Comparison of ENCODE assay signal across 8 cellular contexts in the genomic region with DNA sequence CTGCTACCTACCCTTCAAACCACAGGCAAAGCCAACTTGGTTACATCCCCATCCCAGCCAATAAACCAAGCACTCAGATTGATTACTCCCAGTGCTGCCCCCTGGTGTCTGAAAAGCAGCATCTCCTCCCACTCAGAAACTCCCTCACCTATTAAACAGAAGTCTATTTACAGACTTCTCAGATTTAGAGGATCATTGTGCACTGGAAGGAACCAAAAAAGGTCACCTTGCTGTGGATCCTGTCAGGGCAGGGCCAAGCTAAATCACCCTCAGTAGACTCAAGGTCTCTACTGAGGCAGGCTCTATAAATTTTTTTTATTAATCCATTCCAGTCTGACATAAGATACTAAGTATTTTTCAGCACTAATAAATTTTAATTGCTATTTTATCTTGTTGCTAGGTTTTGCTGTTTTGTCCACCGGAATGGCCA. TPM values are rescaled to one million over a fixed set of nuclear protein-coding genes. Genes with fewer than 3 reads are reported as not detected.
A peak's percentile ranks its signal among the peaks of the same experiment; 100 is the strongest.
DNase-seq lines count a peak whose midpoint lies in the region; ATAC-seq and TF ChIP-seq lines count a peak whose summit lies in the region.

No MANE protein-coding gene starts in this region.

- H3K36me3 ChIP-seq in neural cell (ENCODE audit: insufficient read depth, low read length) = peaks cover 4% of the 10 kb centered on the region

- H2AFZ ChIP-seq in neural cell (ENCODE audit: low read depth, low read length) = no peak overlapping the region

- TF ChIP-seq EP300 in neural cell (conservative IDR thresholded peaks at IDR 0.05; ENCODE audit: poor library complexity, severe bottlenecking) = no peak

- H3K79me2 ChIP-seq in neural cell (replicated peaks; ENCODE audit: insufficient read depth, low read length) = no peaks in the 10 kb centered on the region

- ATAC-seq in GM18502 (IDR thresholded peaks at IDR 0.05; ENCODE audit: poor library complexity, unreplicated experiment) = no peak

- H3K4me3 ChIP-seq in fibroblast of pulmonary artery (replicated peaks; ENCODE audit: low read depth, low read length) (no peak overlapping the region), neural cell (ENCODE audit: low read length) (no peak overlapping the region)

- H3K4me2 ChIP-seq in neural cell (ENCODE audit: low read length) = no peak overlapping the region

- no peak overlapping the region for H3K27ac ChIP-seq in neural cell (ENCODE audit: low read length)

- H3F3A ChIP-seq in neural cell (ENCODE audit: insufficient read depth, low read length, poor library complexity, severe bottlenecking) = no peaks in the 10 kb centered on the region

- no peaks in the 10 kb centered on the region for H4K20me1 ChIP-seq in neural cell (ENCODE audit: insufficient read depth)

- H3K9me2 ChIP-seq in neural cell (ENCODE audit: insufficient read depth, low read length) = no peaks in the 10 kb centered on the region

- TF ChIP-seq RAD21 in neural cell (conservative IDR thresholded peaks at IDR 0.05) = peak; percentile 75

- H3K9ac ChIP-seq in neural cell (ENCODE audit: low read length) = no peak overlapping the region

- no peaks in the 10 kb centered on the region for H3K9me3 ChIP-seq in neural cell (ENCODE audit: low read length)

- DNase-seq in DMS 273 (lab: John Stamatoyannopoulos, UW; ENCODE audit: unreplicated experiment) (peak; percentile 87), RKO (ENCODE audit: low spot score) (peak; percentile 75), fibroblast of pulmonary artery (ENCODE audit: low read depth) (peak; percentile 85)
- DNase-seq in activated T-cell treated with anti-CD3 and anti-CD28 coated beads, Interleukin-2, amount 50 U/mL, for 48 hours = peak; percentile 62 to 70
- peak; percentile 55 for DNase-seq in stimulated activated naive CD4-positive, alpha-beta T cell treated with Interleukin-2 at 50 U/mL for 16 hours (lab: John Stamatoyannopoulos, UW)

- H3K27me3 ChIP-seq in neural cell (ENCODE audit: insufficient read depth, low read depth, low read length) = no peaks in the 10 kb centered on the region

- peak; percentile 87 for TF ChIP-seq CTCF in LNCAP (IDR thresholded peaks at IDR 0.05)
- TF ChIP-seq CTCF in fibroblast of pulmonary artery (IDR thresholded peaks at IDR 0.05; ENCODE audit: low read length, missing control alignments) = peak; percentile 92
- peak; percentile 82 for TF ChIP-seq CTCF in neural cell (IDR thresholded peaks at IDR 0.05; ENCODE audit: poor library complexity, severe bottlenecking)

TF ChIP-seq in neural cell, 6 proteins besides CTCF, POLR2A, EP300 and RAD21:
- no peak for TF ChIP-seq TAF1 (IDR thresholded peaks at IDR 0.05; ENCODE audit: low read depth)
- no peak for TF ChIP-seq MXI1 (conservative IDR thresholded peaks at IDR 0.05; ENCODE audit: poor library complexity, severe bottlenecking)
- no peak for TF ChIP-seq EZH2 (IDR thresholded peaks at IDR 0.05; ENCODE audit: borderline replicate concordance, insufficient read depth, low read length, poor library complexity, severe bottlenecking)
- TF ChIP-seq POLR2AphosphoS5 (IDR thresholded peaks at IDR 0.05) = no peak
- TF ChIP-seq SMC3 (conservative IDR thresholded peaks at IDR 0.05; ENCODE audit: poor library complexity) = peak; percentile 93

RNA-seq across cellular contexts. Expression of a gene that starts 17.6 kb away (rescaled TPM):
- not detected in 2 replicates for polyA plus RNA-seq in neural cell
- polyA minus RNA-seq in neural cell = not detected in 2 replicates

RNA-seq across cellular contexts. Expression of a gene that starts 34.0 kb away (rescaled TPM):
- 47.8 and 69.4 TPM in 2 replicates for polyA plus RNA-seq in neural cell
- 106 and 107 TPM in 2 replicates for polyA minus RNA-seq in neural cell

RNA-seq across cellular contexts. Expression of a gene that starts 35.2 kb away (rescaled TPM):
- 8.0 and 9.0 TPM in 2 replicates for polyA plus RNA-seq in neural cell
- 26.1 and 33.2 TPM in 2 replicates for polyA minus RNA-seq in neural cell

RNA-seq across cellular contexts. Expression of a gene that starts 50.1 kb away (rescaled TPM):
- not detected in 2 replicates for polyA plus RNA-seq in neural cell
- polyA minus RNA-seq in neural cell = not detected in 2 replicates
